Comparison of ENCODE assay signal across 1 cellular context in genomic region chr5:15691536-15691935, GRCh38.
TF ChIP-seq lines count a peak whose summit lies in the region.

No MANE protein-coding gene starts in this region.

TF ChIP-seq in IMR-90, 13 proteins besides CTCF, POLR2A, EP300 and RAD21 (continued from another document):
- TF ChIP-seq USF2 (IDR thresholded peaks at IDR 0.05; ENCODE audit: low read depth, low read length): no peak
TF ChIP-seq in IMR-90: peak in this region for 1.
